ENCODE assay signal across 8 cellular contexts in genomic region chr3:186746008-186746407, GRCh38. TPM values are rescaled to one million over a fixed set of nuclear protein-coding genes. Genes with fewer than 3 reads are reported as not detected.
DNase-seq lines count a peak whose midpoint lies in the region; ATAC-seq and TF ChIP-seq lines count a peak whose summit lies in the region.

No MANE protein-coding gene starts in this region.

- POLR2A ChIA-PET in OCI-LY7 (lab: Charles Lee), result interaction anchor here (0.6 kb wide), 1 partner anchor 37 kb away, joined by 3 read pairs; no protein-coding TSS in a partner anchor

- ATAC-seq in naive B cell (ENCODE audit: low read depth in 2 of 2) (peak; percentile 53 to 74), HG02981 (IDR thresholded peaks at IDR 0.05; ENCODE audit: unreplicated experiment) (no peak)

- no peaks in the 10 kb centered on the region for H3K79me2 ChIP-seq in OCI-LY7 (ENCODE audit: insufficient read depth, low read depth, low read length)

- DNase-seq in ELF-1 (ENCODE audit: low read depth, low spot score) (peak; percentile 87), NT2/D1 (ENCODE audit: low read depth, low spot score) (peak; percentile 83), epithelial cell of proximal tubule (ENCODE audit: low read depth) (peak; percentile 38), naive B cell (peak; percentile 1), BE2C (no peak), OCI-LY7 (ENCODE audit: low spot score) (no peak), NCI-H1417 treated with DMSO at 0.1 percent for 48 hours (lab: John Stamatoyannopoulos, UW) (no peak)

- H3K9me3 ChIP-seq in NT2/D1 (ENCODE audit: insufficient read depth, low read length) (no peaks in the 10 kb centered on the region), BE2C (no peaks in the 10 kb centered on the region), OCI-LY7 (ENCODE audit: low read length) (no peaks in the 10 kb centered on the region)

- H3K27ac Mint-ChIP-seq in naive B cell, result peak overlapping the region in 2 of 6 donors; percentile 21 to 80

- peaks cover 5 to 6% (median 6%) of the 10 kb centered on the region in 3 donors for H3K4me1 Mint-ChIP-seq in naive B cell

- intact Hi-C loops in OCI-LY7 (cut with micrococcal nuclease; ENCODE audit: unreplicated experiment), result no loop called here

- H3K36me3 ChIP-seq in NT2/D1 (ENCODE audit: insufficient read depth, insufficient read length, low read length) (no peaks in the 10 kb centered on the region), BE2C (no peaks in the 10 kb centered on the region), OCI-LY7 (ENCODE audit: insufficient read depth, low read length) (no peaks in the 10 kb centered on the region)

- H3K4me3 ChIP-seq in NT2/D1 (ENCODE audit: insufficient read length, low read depth), result no peak overlapping the region
- no peak overlapping the region for H3K4me3 ChIP-seq in epithelial cell of proximal tubule (ENCODE audit: low read depth, low read length)
- no peak overlapping the region for H3K4me3 ChIP-seq in BE2C (ENCODE audit: low read depth, low read length)
- no peak overlapping the region for H3K4me3 ChIP-seq in OCI-LY7 (ENCODE audit: low read depth, low read length, poor library complexity, severe bottlenecking)

- no peak overlapping the region for H3K27ac ChIP-seq in OCI-LY7 (ENCODE audit: low read depth, low read length, poor library complexity, severe bottlenecking)

- CTCF ChIA-PET in OCI-LY7 (lab: Charles Lee; ENCODE audit: unreplicated experiment), result no interaction called here

- no peaks in the 10 kb centered on the region for H3K9me2 ChIP-seq in OCI-LY7 (ENCODE audit: insufficient read depth, low read length)

- no peak overlapping the region for H3K9ac ChIP-seq in NT2/D1 (ENCODE audit: insufficient read length, low read depth)

- no peaks in the 10 kb centered on the region for H4K20me1 ChIP-seq in OCI-LY7 (ENCODE audit: insufficient read depth, low read length)

- peaks cover 0 to 5% (median 0%) of the 10 kb centered on the region in 3 donors for H3K27me3 Mint-ChIP-seq in naive B cell

- H3K9me3 Mint-ChIP-seq in naive B cell, result no peaks in the 10 kb centered on the region

- H3K36me3 Mint-ChIP-seq in naive B cell, result no peaks in the 10 kb centered on the region

- no peak overlapping the region for H2AFZ ChIP-seq in OCI-LY7 (ENCODE audit: low read length)

- H3K27me3 ChIP-seq in NT2/D1 (ENCODE audit: insufficient read depth, insufficient read length) (no peaks in the 10 kb centered on the region), BE2C (peaks cover 18% of the 10 kb centered on the region)

- H3K4me1 ChIP-seq in NT2/D1 (ENCODE audit: insufficient read depth, insufficient read length) (no peaks in the 10 kb centered on the region), BE2C (no peaks in the 10 kb centered on the region), OCI-LY7 (ENCODE audit: insufficient read depth, low read length, poor library complexity, severe bottlenecking) (no peaks in the 10 kb centered on the region)

- no peak overlapping the region for H3K4me2 ChIP-seq in OCI-LY7 (ENCODE audit: low read length)

- TF ChIP-seq CTCF in epithelial cell of proximal tubule (conservative IDR thresholded peaks at IDR 0.05; ENCODE audit: low read depth, low read length), result no peak
- TF ChIP-seq CTCF in BE2C (IDR thresholded peaks at IDR 0.05; ENCODE audit: low read depth, low read length), result no peak
- TF ChIP-seq CTCF in OCI-LY7 (conservative IDR thresholded peaks at IDR 0.05; ENCODE audit: low read length), result no peak

- BruUV-seq in OCI-LY7 (replicated peaks; lab: Mats Ljungman, UMichigan), result no TSS peak

- peak overlapping the region in 4 of 8 donors; percentile 2 to 48 (median 20) for H3K4me3 Mint-ChIP-seq in naive B cell

RNA-seq across cellular contexts. Expression of gene KNG1, which starts 28.8 kb away (rescaled TPM):
- not detected in 2 replicates for total RNA-seq in epithelial cell of proximal tubule
- not detected for polyA plus RNA-seq in naive B cell (ENCODE audit: low read depth in 6 of 6)
- not detected for polyA plus RNA-seq in BE2C (2012; ENCODE audit: insufficient read depth, insufficient read length, low read depth)
- total RNA-seq in OCI-LY7 (2014; rRNA removed; shearing (Covaris generic)), result not detected in 2 replicates
- not detected in 2 replicates for total RNA-seq in OCI-LY7 (2022)

RNA-seq across cellular contexts. Expression of gene EIF4A2, which starts 37.4 kb away (rescaled TPM):
- total RNA-seq in epithelial cell of proximal tubule, result 192 and 366 TPM in 2 replicates
- polyA plus RNA-seq in naive B cell (ENCODE audit: low read depth in 6 of 6), result 100 to 1,000 TPM; 194 to 296 (median 243) TPM
- 209 TPM for polyA plus RNA-seq in BE2C (2012; ENCODE audit: insufficient read depth, insufficient read length, low read depth)
- total RNA-seq in OCI-LY7 (2014; rRNA removed; shearing (Covaris generic)), result 506 and 596 TPM in 2 replicates
- total RNA-seq in OCI-LY7 (2022), result 425 and 437 TPM in 2 replicates

Comparison
In these comparisons a context has a peak if more than half of its experiments do, and no peak if none do; other contexts are left out.
1. DNase-seq: peak in ELF-1 (single experiment), NT2/D1 (single experiment), epithelial cell of proximal tubule (single experiment) and naive B cell (single experiment); none in BE2C (single experiment), OCI-LY7 (single experiment) and NCI-H1417 treated with DMSO at 0.1 percent for 48 hours (single experiment).